In the genomic region with DNA sequence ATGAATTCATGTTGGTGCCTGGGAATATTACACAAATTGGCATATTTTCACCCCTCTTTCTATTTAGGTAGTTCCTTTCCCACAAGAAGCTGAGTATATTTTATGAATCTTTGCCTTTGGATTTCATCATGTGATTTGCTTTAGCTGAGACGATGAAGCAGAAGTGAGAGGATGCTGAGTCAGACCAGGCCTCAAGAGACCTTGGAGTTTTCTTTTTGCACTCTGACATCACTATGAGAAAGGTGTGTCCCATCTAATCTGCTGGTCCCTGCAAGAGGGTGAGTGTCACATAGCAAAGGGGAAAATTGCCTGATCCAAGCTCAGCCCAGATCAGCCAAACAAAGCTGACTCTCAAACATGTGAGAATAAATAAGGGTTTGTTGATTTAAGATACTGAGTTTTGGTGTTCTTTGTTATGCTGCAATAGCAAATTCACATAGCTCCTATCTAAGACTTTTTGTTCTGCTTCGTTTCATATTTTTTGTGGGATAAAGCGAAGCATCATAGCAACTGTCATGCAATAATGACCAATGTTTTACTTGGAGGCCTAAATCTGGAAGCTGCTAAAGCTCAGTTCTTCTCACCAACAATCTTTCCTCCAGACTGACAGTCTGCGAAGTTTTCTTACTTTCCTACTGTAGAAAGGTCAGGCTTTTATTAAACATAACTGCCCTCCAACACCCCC, we compare ENCODE assay signal across 11 cellular contexts.
A peak's percentile ranks its signal among the peaks of the same experiment; 100 is the strongest.
DNase-seq lines count a peak whose midpoint lies in the region; ATAC-seq and FAIRE-seq lines count a peak whose summit lies in the region.
"Had no signal": no experiment of that assay in that cellular context is flagged by ENCODE, and none has a peak within 500 bp of the region (broad histone marks: within the 10 kb centered on the region; RNA-seq: fewer than 3 reads in every experiment).

No MANE protein-coding gene starts in this region.

- no peak for FAIRE-seq in RCC 7860 (lab: Jason Lieb, UNC)

- ATAC-seq in GM18508 (IDR thresholded peaks at IDR 0.05; ENCODE audit: insufficient read depth, unreplicated experiment): peak; percentile 86
- ATAC-seq in HG02852 (IDR thresholded peaks at IDR 0.05; ENCODE audit: unreplicated experiment): peak; percentile 98
- no peak for ATAC-seq in GM21737 (IDR thresholded peaks at IDR 0.05; ENCODE audit: unreplicated experiment)
- ATAC-seq: stimulated activated effector memory CD8-positive, alpha-beta T cell treated with anti-CD3 and anti-CD28 coated beads, Interleukin-12 subunit alpha, Interleukin-12 subunit beta, amount 100 ng/mL, for 72 hours had no signal

- peak; percentile 22 for DNase-seq in RCC 7860 (ENCODE audit: low spot score)
- peak; percentile 40 for DNase-seq in iris pigment epithelial cell (ENCODE audit: low read depth)
- DNase-seq in SKM-1 (lab: John Stamatoyannopoulos, UW; ENCODE audit: unreplicated experiment): no peak
- DNase-seq in activated CD4-positive, alpha-beta T cell treated with anti-CD3 and anti-CD28 coated beads, Interleukin-2, amount 50 U/mL, for 48 hours: no peak
- DNase-seq in nucleus accumbens (lab: John Stamatoyannopoulos, UW): no peak
- DNase-seq: CD4-positive, CD25-positive, alpha-beta regulatory T cell; H9 had no signal

Comparison
In these comparisons a context has a peak if more than half of its experiments do, and no peak if none do; other contexts are left out.
1. DNase-seq: peak in RCC 7860 (single experiment) and iris pigment epithelial cell (single experiment); none in SKM-1 (single experiment), activated CD4-positive, alpha-beta T cell treated with anti-CD3 and anti-CD28 coated beads, Interleukin-2, amount 50 U/mL, for 48 hours (0 of 2) and nucleus accumbens (0 of 56).